Comparison of ENCODE assay signal across 20 cellular contexts in the genomic region with DNA sequence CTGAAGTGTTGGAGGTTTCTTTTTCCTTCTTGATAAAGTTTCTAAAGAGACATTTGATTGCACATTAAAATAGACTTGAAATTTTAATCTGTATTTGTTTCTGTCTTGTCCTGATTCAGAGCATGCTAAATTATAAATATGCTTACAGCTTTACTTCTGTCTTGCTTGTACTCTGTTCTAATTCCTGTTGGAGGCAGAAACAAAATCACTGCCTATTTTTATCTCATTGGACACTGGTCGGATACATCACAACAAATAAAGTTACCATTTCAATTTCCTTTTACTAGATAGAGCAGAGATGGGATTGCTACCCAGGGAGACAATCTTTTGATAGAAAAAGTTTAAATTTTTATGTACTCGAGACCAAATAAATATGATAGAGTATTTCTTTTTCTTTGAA. TPM values are rescaled to one million over a fixed set of nuclear protein-coding genes. Genes with fewer than 3 reads are reported as not detected.
A peak's percentile ranks its signal among the peaks of the same experiment; 100 is the strongest.
DNase-seq lines count a peak whose midpoint lies in the region; ATAC-seq, FAIRE-seq and TF ChIP-seq lines count a peak whose summit lies in the region.
"Had no signal": no experiment of that assay in that cellular context is flagged by ENCODE, and none has a peak within 500 bp of the region (broad histone marks: within the 10 kb centered on the region; RNA-seq: fewer than 3 reads in every experiment).

No MANE protein-coding gene starts in this region.

- no peak for TF ChIP-seq CTCF in right atrium auricular region (IDR thresholded peaks at IDR 0.05)
- TF ChIP-seq CTCF in upper lobe of right lung (IDR thresholded peaks at IDR 0.05), result no peak

- no peaks in the 10 kb centered on the region for H3K27me3 ChIP-seq in right atrium auricular region
- H3K27me3 ChIP-seq in upper lobe of right lung, result no peaks in the 10 kb centered on the region
- H3K27me3 ChIP-seq: BLaER1 treated with 17β-estradiol and CSF1 and Interleukin-3, amounts not matched to agents 10 nM and 100 nM had no signal

- H3K4me1 ChIP-seq in right atrium auricular region (peaks cover 0 to 6% of the 10 kb centered on the region in 2 donors), upper lobe of right lung (no peaks in the 10 kb centered on the region)
- H3K4me1 ChIP-seq: A549, Caco-2 had no signal

- peak; percentile 38 for ATAC-seq in Right ventricle myocardium superior (ENCODE audit: poor library complexity)
- no peak for ATAC-seq in upper lobe of right lung
- ATAC-seq: A549; CD8-positive, alpha-beta T cell had no signal

- H3K4me3 ChIP-seq in right atrium auricular region (no peak overlapping the region), upper lobe of right lung (no peak overlapping the region)
- H3K4me3 ChIP-seq: A549; BLaER1 treated with 17β-estradiol and CSF1 and Interleukin-3, amounts not matched to agents 10 nM and 100 nM had no signal

- H3K27ac ChIP-seq in right atrium auricular region (no peak overlapping the region), upper lobe of right lung (no peak overlapping the region)
- H3K27ac ChIP-seq: 22Rv1; A549; BLaER1 treated with 17β-estradiol and CSF1 and Interleukin-3, amounts not matched to agents 10 nM and 100 nM; C4-2B had no signal

- no peaks in the 10 kb centered on the region for H3K36me3 ChIP-seq in right atrium auricular region
- no peaks in the 10 kb centered on the region for H3K36me3 ChIP-seq in upper lobe of right lung
- H3K36me3 ChIP-seq: BLaER1 treated with 17β-estradiol and CSF1 and Interleukin-3, amounts not matched to agents 10 nM and 100 nM had no signal

- DNase-seq in Right ventricle myocardium superior (no peak), right atrium auricular region (ENCODE audit: low spot score) (no peak), myocyte (ENCODE audit: low read depth) (peak; percentile 7), upper lobe of right lung (no peak)
- DNase-seq: AML-193; Caco-2; Calu3; CD4-positive, alpha-beta T cell; CD8-positive, alpha-beta T cell; DMS79 treated with DMSO at 0.1 percent for 48 hours; GF-D8 had no signal

- intact Hi-C loops in Right ventricle myocardium superior (cut with DNase I), result no loop called here
- intact Hi-C loops in upper lobe of right lung (cut with DNase I), result no loop called here

- FAIRE-seq in colon (lab: Jason Lieb, UNC), result peak; percentile 49
- FAIRE-seq: A549, D721Med, G401.6, GM12891, GM19239 had no signal

- no peaks in the 10 kb centered on the region for H3K9me3 ChIP-seq in right atrium auricular region
- H3K9me3 ChIP-seq in upper lobe of right lung, result no peaks in the 10 kb centered on the region
- H3K9me3 ChIP-seq: A549; BLaER1 treated with 17β-estradiol and CSF1 and Interleukin-3, amounts not matched to agents 10 nM and 100 nM; Caco-2 had no signal

RNA-seq across cellular contexts. Expression of a gene that starts 6.9 kb away (rescaled TPM):
- total RNA-seq in Right ventricle myocardium superior (289 TPM), right atrium auricular region (100 to 1,000 TPM; 169 to 332 TPM), myocyte (112 and 163 TPM in 2 replicates), upper lobe of right lung (12.0 TPM)
- 60.7 TPM for polyA plus RNA-seq in myocyte (2012)
- total RNA-seq: CD8-positive, alpha-beta T cell had no signal
